21 cellular contexts compared by ENCODE assay signal in the genomic region with DNA sequence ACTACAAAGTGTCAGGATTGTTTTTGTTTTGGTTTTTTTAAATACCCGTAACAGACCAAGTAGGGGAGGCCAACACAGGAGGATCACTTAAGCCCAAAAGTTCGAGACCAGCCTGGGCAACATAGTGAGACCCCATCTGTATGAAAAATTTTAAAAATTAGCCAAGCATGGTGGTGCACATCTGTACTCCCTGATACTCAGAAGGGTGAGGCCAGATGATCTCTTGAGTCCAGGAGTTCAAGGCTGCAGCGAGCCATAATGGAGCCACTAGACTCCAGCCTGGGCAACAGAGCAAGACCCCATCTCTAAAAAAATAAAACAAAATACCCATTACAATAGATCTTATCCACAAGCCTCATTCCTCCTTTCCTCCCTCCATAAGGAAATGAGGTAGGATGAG. TPM values are rescaled to one million over a fixed set of nuclear protein-coding genes. Genes with fewer than 3 reads are reported as not detected.
A peak's percentile ranks its signal among the peaks of the same experiment; 100 is the strongest.
DNase-seq lines count a peak whose midpoint lies in the region; ATAC-seq, FAIRE-seq and TF ChIP-seq lines count a peak whose summit lies in the region.
"Had no signal": no experiment of that assay in that cellular context is flagged by ENCODE, and none has a peak within 500 bp of the region (broad histone marks: within the 10 kb centered on the region; RNA-seq: fewer than 3 reads in every experiment).

No MANE protein-coding gene starts in this region.

- H3K27ac Mint-ChIP-seq in CD14-positive monocyte (peak overlapping the region; percentile 33 to 82 (median 56)), WTC11 (no peak overlapping the region)
- H3K27ac Mint-ChIP-seq: B cell; CD4-positive, alpha-beta T cell; GM23338 had no signal

- H3K36me3 ChIP-seq in H1 (ENCODE audit: control insufficient read depth in 2 of 4, insufficient read depth in 4 of 4, low read length in 3 of 4): no peaks in the 10 kb centered on the region

- no peak overlapping the region for H3K4ac ChIP-seq in H1 (replicated peaks; ENCODE audit: insufficient read length, low read depth, low read length)

- H2BK120ac ChIP-seq in H1 (replicated peaks; ENCODE audit: low read depth, low read length): no peak overlapping the region

- no peak for TF ChIP-seq POLR2A in H1 (IDR thresholded peaks at IDR 0.05; ENCODE audit: control extremely low read depth in 1 of 2, low read depth in 2 of 2, low read length in 2 of 2)

- H4K91ac ChIP-seq in H1 (replicated peaks; ENCODE audit: insufficient read length, low read length): no peak overlapping the region

- no peaks in the 10 kb centered on the region for H3K79me1 ChIP-seq in H1 (ENCODE audit: low read depth, low read length)

- no peak overlapping the region for H2BK15ac ChIP-seq in H1 (ENCODE audit: low read length)

- no peak overlapping the region for H3K4me3 ChIP-seq in H1 (ENCODE audit: extremely low read depth in 1 of 4, insufficient read depth in 2 of 4, low read depth in 3 of 4, low read length in 4 of 4)
- H3K4me3 ChIP-seq: GM23338 had no signal

- DNase-seq in CD14-positive monocyte (ENCODE audit: low spot score) (no peak), WTC11 (ENCODE audit: low spot score) (no peak), H1 (ENCODE audit: low read depth in 1 of 2, low spot score in 2 of 2) (no peak), T1000 (lab: John Stamatoyannopoulos, UW) (no peak), DMS53 treated with DMSO at 0.1 percent for 48 hours (lab: John Stamatoyannopoulos, UW; ENCODE audit: unreplicated experiment) (no peak)
- DNase-seq: C1 segment of cervical spinal cord; Caco-2; CD4-positive, alpha-beta T cell; DMS79; GDM1; H7 had no signal

- H3K9me3 Mint-ChIP-seq in CD14-positive monocyte: no peaks in the 10 kb centered on the region
- H3K9me3 Mint-ChIP-seq in WTC11: no peaks in the 10 kb centered on the region
- H3K9me3 Mint-ChIP-seq: CD4-positive, alpha-beta T cell; GM23338 had no signal

- H3K36me3 Mint-ChIP-seq in CD14-positive monocyte (peaks cover 94 to 100% of the 10 kb centered on the region in 2 donors), WTC11 (no peaks in the 10 kb centered on the region)

- POLR2A ChIA-PET in WTC11 (lab: Charles Lee) (interaction anchor here (0.6 kb wide), 1 partner anchor 14 kb away, joined by 5 read pairs; no protein-coding TSS in a partner anchor), H1 (lab: Charles Lee; ENCODE audit: partially characterized antibody) (interaction anchor here (1.2 kb wide), 1 partner anchor 45 kb away, joined by 3 read pairs; no protein-coding TSS in a partner anchor)

- no peak overlapping the region for H3K4me3 Mint-ChIP-seq in CD14-positive monocyte
- no peak overlapping the region for H3K4me3 Mint-ChIP-seq in WTC11
- H3K4me3 Mint-ChIP-seq: B cell; CD4-positive, alpha-beta T cell; GM23338 had no signal

- H3K4me1 Mint-ChIP-seq in CD14-positive monocyte: peaks cover 56% of the 10 kb centered on the region
- H3K4me1 Mint-ChIP-seq in WTC11: 0 out of 2 replicates have a peak, but pooled peaks cover 4% of the 10 kb centered on the region
- H3K4me1 Mint-ChIP-seq: GM23338 had no signal

- peaks cover 0 to 3% (median under 1%) of the 10 kb centered on the region in 4 experiments; a peak in 4 of 7 replicates for H3K4me1 ChIP-seq in H1 (replicated peaks in 1 of 4; ENCODE audit: control insufficient read depth in 3 of 4, insufficient read depth in 4 of 4, low read length in 3 of 4)
- H3K4me1 ChIP-seq: Caco-2 had no signal

- no peaks in the 10 kb centered on the region for H4K20me1 ChIP-seq in H1 (replicated peaks in 1 of 2; ENCODE audit: control insufficient read depth in 1 of 2, insufficient read depth in 2 of 2, low read length in 2 of 2)

- TF ChIP-seq RAD21 in H1 (IDR thresholded peaks at IDR 0.05 in 1 of 2, conservative IDR thresholded peaks at IDR 0.05 in 1 of 2; ENCODE audit: low read depth in 2 of 2, low read length in 2 of 2): no peak

- H2BK20ac ChIP-seq in H1 (ENCODE audit: low read length): no peak overlapping the region

- H2AK5ac ChIP-seq in H1 (ENCODE audit: low read depth, low read length): no peak overlapping the region

- no peak overlapping the region for H2BK12ac ChIP-seq in H1 (ENCODE audit: low read depth, low read length)

- no peak overlapping the region for H2AFZ ChIP-seq in H1 (ENCODE audit: low read length)

- H2BK5ac ChIP-seq in H1 (ENCODE audit: low read depth, low read length): no peak overlapping the region

- no peak for FAIRE-seq in H1 (lab: Jason Lieb, UNC)
- FAIRE-seq: D721Med, GM12892, GM18507 had no signal

- CTCF ChIA-PET in WTC11 (lab: Charles Lee) (interaction anchor here (1.1 to 2.0 kb wide), 4 partner anchors 11 to 228 kb away, joined by 4 to 9 read pairs (median 6); no protein-coding TSS in a partner anchor), H1 (lab: Charles Lee; ENCODE audit: partially characterized antibody) (interaction anchor here (1.1 to 2.5 kb wide), 7 partner anchors 11 to 228 kb away, joined by 3 to 15 read pairs (median 3); no protein-coding TSS in a partner anchor)

- no peak for TF ChIP-seq CTCF in CD14-positive monocyte (IDR thresholded peaks at IDR 0.05)
- TF ChIP-seq CTCF in WTC11 (IDR thresholded peaks at IDR 0.05): no peak
- TF ChIP-seq CTCF in H1 (IDR thresholded peaks at IDR 0.05; ENCODE audit: control extremely low read depth in 1 of 3, insufficient read depth in 1 of 3, low read depth in 1 of 3, low read length in 3 of 3): no peak

- no peak overlapping the region for H3K27ac ChIP-seq in H1 (ENCODE audit: low read depth, low read length)

- 79% methylated on average over 3 of the region's 3 CpGs; no CpG with 5 or more reads in 1 of the 2 experiments for WGBS in H1 (ENCODE audit: extremely low coverage in 1 of 2, insufficient coverage in 1 of 2, insufficient read length in 1 of 2, insufficient replicate concordance in 2 of 2, low coverage in 1 of 2, low lambda C conversion rate in 2 of 2, missing lambda C conversion rate in 1 of 2), 2 experiments

- no peak overlapping the region for H4K5ac ChIP-seq in H1 (ENCODE audit: insufficient read length, low read depth, low read length)

- H3K23me2 ChIP-seq in H1 (ENCODE audit: low read depth, low read length): no peaks in the 10 kb centered on the region

- H3K14ac ChIP-seq in H1 (ENCODE audit: insufficient read length): no peak overlapping the region

- H3K9me3 ChIP-seq in H1 (ENCODE audit: insufficient read depth in 2 of 2, low read depth in 1 of 2, low read length in 1 of 2): no peaks in the 10 kb centered on the region
- H3K9me3 ChIP-seq: Caco-2 had no signal

- ATAC-seq in WTC11 (no peak), HG03432 (IDR thresholded peaks at IDR 0.05; ENCODE audit: unreplicated experiment) (no peak)
- ATAC-seq: GM23338, HCT116 had no signal

- no peak overlapping the region for H3K23ac ChIP-seq in H1 (ENCODE audit: insufficient read length)

- H3K9ac ChIP-seq in H1 (replicated peaks in 1 of 4; ENCODE audit: extremely low read depth in 1 of 4, low read depth in 3 of 4, low read length in 3 of 4): no peak overlapping the region

- intact Hi-C loops in CD14-positive monocyte (cut with micrococcal nuclease): loop anchor here in 1 of 2 donors (5.0 kb wide), 1 partner anchor 53 kb away; no protein-coding TSS in a partner anchor

- no peak overlapping the region for H3K18ac ChIP-seq in H1 (ENCODE audit: extremely low read depth, low read length)

- H3K79me2 ChIP-seq in H1 (ENCODE audit: control insufficient read depth in 1 of 2, insufficient read depth in 2 of 2, low read length in 2 of 2): no peaks in the 10 kb centered on the region

- H3K27me3 Mint-ChIP-seq in CD14-positive monocyte (ENCODE audit: low read depth in 3 of 3) (no peaks in the 10 kb centered on the region), WTC11 (ENCODE audit: low read depth) (no peaks in the 10 kb centered on the region; the same call in 1 of the 2 replicates)
- H3K27me3 Mint-ChIP-seq: B cell had no signal

- no peak overlapping the region for H3K4me2 ChIP-seq in H1 (ENCODE audit: insufficient read depth in 1 of 2, low read depth in 2 of 2, low read length in 2 of 2)
- H3K4me2 ChIP-seq: GM23338 had no signal

- H3K27me3 ChIP-seq in H1 (replicated peaks in 1 of 4; ENCODE audit: control insufficient read depth in 3 of 4, extremely low read depth in 1 of 4, insufficient read depth in 3 of 4, low read length in 3 of 4): no peaks in the 10 kb centered on the region

- H3K56ac ChIP-seq in H1 (replicated peaks; ENCODE audit: insufficient read length, low read depth, low read length): no peak overlapping the region

- no peak for TF ChIP-seq EP300 in H1 (IDR thresholded peaks at IDR 0.05; ENCODE audit: borderline replicate concordance in 1 of 2, low read depth in 2 of 2, low read length in 2 of 2)

- H4K8ac ChIP-seq in H1 (ENCODE audit: extremely low read depth, insufficient read depth, low read length): no peak overlapping the region

TF ChIP-seq in H1, 55 proteins besides CTCF, POLR2A, EP300 and RAD21:
- TF ChIP-seq KDM1A (IDR thresholded peaks at IDR 0.05; ENCODE audit: borderline replicate concordance, low read length) (peak; percentile 82; the same call in 1 of the 2 replicates), SIX5 (IDR thresholded peaks at IDR 0.05; ENCODE audit: low read depth, low read length) (no peak)

RNA-seq across cellular contexts. Expression of gene TM9SF4, which starts 28.7 kb away (rescaled TPM):
- polyA plus RNA-seq in CD14-positive monocyte (10 to 100 TPM; 49.7 to 78.5 TPM), H1 (2011; rRNA removed) (68.7 and 72.0 TPM in 2 replicates)
- 44.8 to 54.9 TPM (median 50.6 TPM) in 3 replicates for total RNA-seq in WTC11 (2021)
- 38.4 and 40.5 TPM in 2 replicates for total RNA-seq in H1 (2021; fragmentation: NEBNext Ultra II Directional; extraction: Animal tissue kit (Norgen Biotek cat#: 25700))
- 63.3 TPM for polyA plus RNA-seq in H1 (2011; cell fraction: cytosol; rRNA removed)
- 96.5 TPM for polyA plus RNA-seq in H1 (2011; cell fraction: nucleus; rRNA removed)
- polyA plus RNA-seq in H1 (2012, experiment 1 of 2): 51.4 to 59.5 TPM (median 54.3 TPM) in 4 replicates
- 40.2 TPM for polyA plus RNA-seq in H1 (2012, experiment 2 of 2)
- polyA plus RNA-seq in H1 (2013, experiment 1 of 2): 80.9 TPM
- polyA plus RNA-seq in H1 (2013, experiment 2 of 2): 72.3 TPM
- 102 and 111 TPM in 2 replicates for polyA minus RNA-seq in H1 (2011; rRNA and poly(A)+ RNA removed)
- polyA minus RNA-seq in H1 (2011; cell fraction: cytosol; rRNA and poly(A)+ RNA removed): 55.7 TPM
- polyA minus RNA-seq in H1 (2011; cell fraction: nucleus; rRNA and poly(A)+ RNA removed): 83.1 TPM

RNA-seq across cellular contexts. Expression of gene HCK, which starts 28.7 kb away (rescaled TPM):
- 100 to 1,000 TPM; 526 to 688 TPM for polyA plus RNA-seq in CD14-positive monocyte
- 1.2 to 1.4 TPM (median 1.3 TPM) in 3 replicates for total RNA-seq in WTC11 (2021)
- total RNA-seq in H1 (2021; fragmentation: NEBNext Ultra II Directional; extraction: Animal tissue kit (Norgen Biotek cat#: 25700)): 0.37 and 0.82 TPM in 2 replicates
- 4.3 and 4.4 TPM in 2 replicates for polyA plus RNA-seq in H1 (2011; rRNA removed)
- 4.6 TPM for polyA plus RNA-seq in H1 (2011; cell fraction: cytosol; rRNA removed)
- polyA plus RNA-seq in H1 (2011; cell fraction: nucleus; rRNA removed): 4.5 TPM
- 3.0 to 5.6 TPM (median 4.3 TPM) in 4 replicates for polyA plus RNA-seq in H1 (2012, experiment 1 of 2)
- polyA plus RNA-seq in H1 (2012, experiment 2 of 2): 3.6 TPM
- 0.30 TPM for polyA plus RNA-seq in H1 (2013, experiment 1 of 2)
- polyA plus RNA-seq in H1 (2013, experiment 2 of 2): 0.37 TPM
- 3.5 and 4.4 TPM in 2 replicates for polyA minus RNA-seq in H1 (2011; rRNA and poly(A)+ RNA removed)
- polyA minus RNA-seq in H1 (2011; cell fraction: cytosol; rRNA and poly(A)+ RNA removed): 2.6 TPM
- polyA minus RNA-seq in H1 (2011; cell fraction: nucleus; rRNA and poly(A)+ RNA removed): 1.6 TPM
- total RNA-seq: A172, Caco-2, Daoy, HT-29 had no signal
- polyA plus RNA-seq: GM23338 had no signal
